In genomic region chr6:85118233-85118632, GRCh38 we compare ENCODE assay signal across 19 cellular contexts.
DNase-seq lines count a peak whose midpoint lies in the region; ATAC-seq and TF ChIP-seq lines count a peak whose summit lies in the region.
"Had no signal": no experiment of that assay in that cellular context is flagged by ENCODE, and none has a peak within 500 bp of the region (broad histone marks: within the 10 kb centered on the region; RNA-seq: fewer than 3 reads in every experiment).

No MANE protein-coding gene starts in this region.

- POLR2A ChIA-PET in Panc1 (lab: Charles Lee), result no interaction called here

- H3K4me1 ChIP-seq in Panc1 (ENCODE audit: control insufficient read depth, insufficient read depth, low read length), result no peaks in the 10 kb centered on the region
- no peaks in the 10 kb centered on the region for H3K4me1 ChIP-seq in hepatocyte (ENCODE audit: insufficient read depth)
- H3K4me1 ChIP-seq in effector memory CD4-positive, alpha-beta T cell (ENCODE audit: control insufficient read depth, insufficient read depth, low read length, poor library complexity, severe bottlenecking), result no peaks in the 10 kb centered on the region
- H3K4me1 ChIP-seq: ascending aorta, foreskin keratinocyte had no signal

- no peaks in the 10 kb centered on the region for H3K27me3 ChIP-seq in Panc1 (ENCODE audit: control insufficient read depth, insufficient read depth, low read length)
- peaks cover 5% of the 10 kb centered on the region for H3K27me3 ChIP-seq in hepatocyte
- no peaks in the 10 kb centered on the region for H3K27me3 ChIP-seq in effector memory CD4-positive, alpha-beta T cell (replicated peaks; ENCODE audit: control insufficient read depth, insufficient read depth, low read length, poor library complexity, severe bottlenecking)
- H3K27me3 ChIP-seq: ascending aorta, foreskin keratinocyte had no signal

- H3K9me2 ChIP-seq in hepatocyte (replicated peaks; ENCODE audit: insufficient read depth), result no peaks in the 10 kb centered on the region

- 82% methylated on average over 5 of the region's 5 CpGs for WGBS in hepatocyte (ENCODE audit: low lambda C conversion rate, missing lambda C conversion rate)

- TF ChIP-seq CTCF in AG09309 (IDR thresholded peaks at IDR 0.05; ENCODE audit: control insufficient read depth, insufficient read depth, low read depth, low read length, missing control alignments) (peak; percentile 34), GM12875 (IDR thresholded peaks at IDR 0.05; ENCODE audit: borderline replicate concordance, insufficient read depth, low read depth, low read length) (peak; percentile 6; the same call in 1 of the 2 replicates), Panc1 (IDR thresholded peaks at IDR 0.05) (peak; percentile 46), hepatocyte (IDR thresholded peaks at IDR 0.05; ENCODE audit: poor library complexity) (peak; percentile 16)

- H3K36me3 ChIP-seq in Panc1 (ENCODE audit: control insufficient read depth, insufficient read depth, low read length) (no peaks in the 10 kb centered on the region), hepatocyte (replicated peaks; ENCODE audit: insufficient read depth, low read depth) (no peaks in the 10 kb centered on the region)
- no peaks in the 10 kb centered on the region for H3K36me3 ChIP-seq in effector memory CD4-positive, alpha-beta T cell (ENCODE audit: control insufficient read depth, insufficient read depth, low read length)
- H3K36me3 ChIP-seq: ascending aorta had no signal

- BruUV-seq in Panc1 (replicated peaks; lab: Mats Ljungman, UMichigan), result no TSS peak

- intact Hi-C loops in Panc1 (cut with micrococcal nuclease; ENCODE audit: unreplicated experiment), result no loop called here

- ATAC-seq in Panc1, result no peak
- ATAC-seq: activated CD8-positive, alpha-beta T cell treated with anti-CD3 and anti-CD28 coated beads for 36 hours; activated T-cell treated with anti-CD3 and anti-CD28 coated beads, Interleukin-2, amount 50 U/mL, for 4 hours; foreskin keratinocyte; right cardiac atrium; stimulated activated naive CD8-positive, alpha-beta T cell treated with anti-CD3 and anti-CD28 coated beads, Interleukin-15, Interleukin-2, amounts not matched to agents 100 U/mL and 50 U/mL, for 24 hours had no signal

- DNase-seq in AG09309 (ENCODE audit: low read depth), result no peak
- no peak for DNase-seq in Panc1 (ENCODE audit: low read depth, low spot score)
- DNase-seq in hepatocyte (ENCODE audit: low spot score), result no peak
- DNase-seq in islet precursor cell, result no peak
- DNase-seq in stimulated activated CD4-positive, alpha-beta T cell treated with anti-CD3 and anti-CD28 coated beads, Interleukin-2, amount 100 ng/mL, for 24 hours, result no peak
- DNase-seq in NCI-H774 (lab: John Stamatoyannopoulos, UW), result no peak
- no peak for DNase-seq in effector memory CD4-positive, alpha-beta T cell
- DNase-seq: activated CD8-positive, alpha-beta T cell treated with anti-CD3 and anti-CD28 coated beads for 36 hours; activated naive CD4-positive, alpha-beta T cell treated with anti-CD3 and anti-CD28 coated beads, Interleukin-2, amount 50 U/mL, for 16 hours; activated T-cell treated with anti-CD3 and anti-CD28 coated beads, Interleukin-2, amount 50 U/mL, for 4 hours; COR-L47; foreskin keratinocyte; NCI-H1694; NCI-H345; right cardiac atrium; stimulated activated naive CD8-positive, alpha-beta T cell treated with anti-CD3 and anti-CD28 coated beads, Interleukin-15, Interleukin-2, amounts not matched to agents 100 U/mL and 50 U/mL, for 24 hours; trophoblast cell had no signal

- H4K20me1 ChIP-seq in hepatocyte (ENCODE audit: insufficient read depth, poor library complexity, severe bottlenecking), result no peaks in the 10 kb centered on the region

- H3K27ac ChIP-seq in Panc1 (ENCODE audit: low read length) (no peak overlapping the region), hepatocyte (no peak overlapping the region)
- H3K27ac ChIP-seq in effector memory CD4-positive, alpha-beta T cell (ENCODE audit: insufficient read depth, low read length, poor library complexity, severe bottlenecking), result no peak overlapping the region
- H3K27ac ChIP-seq: ascending aorta, foreskin keratinocyte had no signal

- H3K4me3 ChIP-seq in AG09309 (ENCODE audit: control insufficient read depth, low read depth, low read length) (no peak overlapping the region), GM12875 (ENCODE audit: low read depth, low read length) (no peak overlapping the region), Panc1 (ENCODE audit: low read depth in 2 of 2, low read length in 2 of 2) (no peak overlapping the region), hepatocyte (no peak overlapping the region)
- H3K4me3 ChIP-seq in effector memory CD4-positive, alpha-beta T cell (ENCODE audit: insufficient read depth, low read depth, low read length, poor library complexity, severe bottlenecking), result no peak overlapping the region
- H3K4me3 ChIP-seq: ascending aorta had no signal

- CTCF ChIA-PET in Panc1 (lab: Charles Lee), result no interaction called here

- in situ Hi-C loops in Panc1 (cut with HindIII; ENCODE audit: low pct_unique_long_range_greater_than_20kb, low sequenced_read_pairs), result no loop called here

- no peaks in the 10 kb centered on the region for H3K79me2 ChIP-seq in hepatocyte

- H3K9me3 ChIP-seq in Panc1 (ENCODE audit: control insufficient read depth, insufficient read depth, low read depth, low read length) (no peaks in the 10 kb centered on the region), hepatocyte (ENCODE audit: low read depth) (no peaks in the 10 kb centered on the region)
- H3K9me3 ChIP-seq in effector memory CD4-positive, alpha-beta T cell (ENCODE audit: control insufficient read depth, low read length), result no peaks in the 10 kb centered on the region
- H3K9me3 ChIP-seq: ascending aorta had no signal

- no peak overlapping the region for H3K4me2 ChIP-seq in hepatocyte

- no peak overlapping the region for H2AFZ ChIP-seq in hepatocyte
